ENCODE assay signal across 8 cellular contexts in the genomic region with DNA sequence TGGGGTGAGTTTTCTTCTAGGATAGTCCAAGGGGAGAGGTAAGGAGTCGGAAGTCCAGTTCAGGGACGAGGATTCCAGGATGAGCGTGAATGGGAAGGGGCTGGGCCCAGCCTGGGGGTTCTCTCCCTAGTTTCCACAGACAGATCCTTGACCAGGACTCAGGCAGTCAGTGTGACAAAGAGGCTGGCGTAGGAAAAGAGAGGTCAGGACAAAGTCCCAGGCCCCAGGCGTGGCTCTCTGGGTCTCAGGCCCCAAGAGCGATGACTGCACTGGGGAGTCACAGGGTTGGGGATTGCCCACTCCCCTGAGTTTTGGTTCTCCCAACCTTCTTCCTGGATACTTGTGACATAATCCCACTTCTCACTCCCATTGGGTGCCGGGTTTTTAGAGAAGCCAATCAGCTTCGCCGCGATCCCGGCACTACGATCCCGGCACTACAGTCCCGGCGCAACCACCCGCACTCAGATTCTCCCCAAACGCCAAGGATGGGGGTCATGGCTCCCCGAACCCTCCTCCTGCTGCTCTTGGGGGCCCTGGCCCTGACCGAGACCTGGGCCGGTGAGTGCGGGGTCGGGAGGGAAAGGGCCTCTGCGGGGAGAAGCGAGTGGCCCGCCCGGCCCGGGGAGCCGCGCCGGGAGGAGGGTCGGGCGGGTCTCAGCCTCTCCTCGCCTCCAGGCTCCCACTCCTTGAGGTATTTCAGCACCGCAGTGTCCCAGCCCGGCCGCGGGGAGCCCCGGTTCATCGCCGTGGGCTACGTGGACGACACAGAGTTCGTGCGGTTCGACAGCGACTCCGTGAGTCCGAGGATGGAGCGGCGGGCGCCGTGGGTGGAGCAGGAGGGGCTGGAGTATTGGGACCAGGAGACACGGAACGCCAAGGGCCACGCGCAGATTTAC.
DNase-seq lines count a peak whose midpoint lies in the region; ATAC-seq and TF ChIP-seq lines count a peak whose summit lies in the region.

No MANE protein-coding gene starts in this region.

- peak; percentile 49; the same call in 1 of the 2 replicates for TF ChIP-seq POLR2A in Raji (IDR thresholded peaks at IDR 0.05; ENCODE audit: insufficient read depth, low read depth, low read length)

- ATAC-seq in GM19452 (IDR thresholded peaks at IDR 0.05; ENCODE audit: unreplicated experiment), result peak; percentile 87

- DNase-seq in COLO829 (ENCODE audit: low spot score) (peak; percentile 87), HK-2 (ENCODE audit: unreplicated experiment) (peak; percentile 77), globus pallidus (ENCODE audit: low spot score) (peak; percentile 83), non-pigmented ciliary epithelial cell (ENCODE audit: low read depth) (peak; percentile 41), superior temporal gyrus (ENCODE audit: extremely low spot score) (peak; percentile 92)
- DNase-seq in activated naive CD4-positive, alpha-beta T cell treated with Interleukin-2 at 50 U/mL for 16 hours, result peak; percentile 68

Comparison
In these comparisons a context has a peak if more than half of its experiments do, and no peak if none do; other contexts are left out.
1. Peak in every context shown above with its lines: DNase-seq and ATAC-seq.
2. DNase-seq: peak in every context shown above with its lines; median percentile 92 in superior temporal gyrus; 87 in COLO829; 83 in globus pallidus; 77 in HK-2; 68 in activated naive CD4-positive, alpha-beta T cell treated with Interleukin-2 at 50 U/mL for 16 hours; 41 in non-pigmented ciliary epithelial cell.